ENCODE assay signal across 8 cellular contexts in genomic region chr3:50347187-50347813, GRCh38. TPM values are rescaled to one million over a fixed set of nuclear protein-coding genes. Genes with fewer than 3 reads are reported as not detected.
A peak's percentile ranks its signal among the peaks of the same experiment; 100 is the strongest.
DNase-seq lines count a peak whose midpoint lies in the region; TF ChIP-seq lines count a peak whose summit lies in the region.

No MANE protein-coding gene starts in this region.

- no peak overlapping the region for H2AFZ ChIP-seq in OCI-LY1 (ENCODE audit: low read length)

- H3K9me3 Mint-ChIP-seq in neural crest cell: no peaks in the 10 kb centered on the region
- no peaks in the 10 kb centered on the region for H3K9me3 Mint-ChIP-seq in type B pancreatic cell

- H3K27me3 Mint-ChIP-seq in neural crest cell (ENCODE audit: low read depth) (peaks cover 19% of the 10 kb centered on the region), type B pancreatic cell (peaks cover 30% of the 10 kb centered on the region)

- H3K4me1 Mint-ChIP-seq in neural crest cell (peaks cover 34% of the 10 kb centered on the region), type B pancreatic cell (ENCODE audit: unreplicated experiment) (peaks cover 24% of the 10 kb centered on the region)

- H3K36me3 ChIP-seq in BE2C (peaks cover 9% of the 10 kb centered on the region), HAP-1 (replicated peaks) (peaks cover 21% of the 10 kb centered on the region), OCI-LY1 (ENCODE audit: insufficient read depth, low read length) (peaks cover 18% of the 10 kb centered on the region; the same call in 1 of the 2 replicates)

- H3K27ac ChIP-seq in OCI-LY1 (ENCODE audit: low read depth, low read length, poor library complexity, severe bottlenecking): no peak overlapping the region

- no peaks in the 10 kb centered on the region for H4K20me1 ChIP-seq in OCI-LY1 (ENCODE audit: insufficient read depth, low read length)

- H3K27me3 ChIP-seq in BE2C: no peaks in the 10 kb centered on the region
- no peaks in the 10 kb centered on the region for H3K27me3 ChIP-seq in HAP-1 (ENCODE audit: low read depth)
- H3K27me3 ChIP-seq in OCI-LY1 (ENCODE audit: insufficient read depth, low read length): no peaks in the 10 kb centered on the region

- H3K4me2 ChIP-seq in OCI-LY1 (ENCODE audit: low read length): no peak overlapping the region

- in situ Hi-C loops in HAP-1 (cut with MboI; ENCODE audit: low sequenced_read_pairs): loop anchor here (5.0 kb wide), 1 partner anchor 200 kb away; no protein-coding TSS in a partner anchor

- H3K9me2 ChIP-seq in OCI-LY1 (ENCODE audit: low read depth, low read length): no peaks in the 10 kb centered on the region

- H3K79me2 ChIP-seq in OCI-LY1 (ENCODE audit: insufficient read depth, low read length): no peaks in the 10 kb centered on the region

- peaks cover 3% of the 10 kb centered on the region; the same call in 1 of the 2 replicates for H3K4me1 ChIP-seq in BE2C
- peaks cover 9% of the 10 kb centered on the region for H3K4me1 ChIP-seq in HAP-1
- H3K4me1 ChIP-seq in OCI-LY1 (ENCODE audit: insufficient read depth, low read length, severe bottlenecking): peaks cover 36% of the 10 kb centered on the region

- no peaks in the 10 kb centered on the region for H3K36me3 Mint-ChIP-seq in neural crest cell (ENCODE audit: low read depth)
- no peaks in the 10 kb centered on the region for H3K36me3 Mint-ChIP-seq in type B pancreatic cell

- H3K27ac Mint-ChIP-seq in neural crest cell (ENCODE audit: unreplicated experiment): no peak overlapping the region
- no peak overlapping the region for H3K27ac Mint-ChIP-seq in type B pancreatic cell

- H3K4me3 ChIP-seq in BE2C (ENCODE audit: low read depth, low read length): no peak overlapping the region
- H3K4me3 ChIP-seq in HAP-1: no peak overlapping the region
- no peak overlapping the region for H3K4me3 ChIP-seq in OCI-LY1 (ENCODE audit: low read depth, low read length, poor library complexity, severe bottlenecking)

- H3K4me3 Mint-ChIP-seq in neural crest cell: peak overlapping the region; percentile 84
- H3K4me3 Mint-ChIP-seq in type B pancreatic cell: peak overlapping the region; percentile 60

- no peaks in the 10 kb centered on the region for H3F3A ChIP-seq in OCI-LY1 (ENCODE audit: insufficient read depth, low read length)

- peak; percentile 52 for TF ChIP-seq CTCF in BE2C (IDR thresholded peaks at IDR 0.05; ENCODE audit: low read depth, low read length)
- TF ChIP-seq CTCF in OCI-LY1 (IDR thresholded peaks at IDR 0.05; ENCODE audit: low read length): peak; percentile 49
- peak; percentile 80 for TF ChIP-seq CTCF in neural crest cell (conservative IDR thresholded peaks at IDR 0.05)
- TF ChIP-seq CTCF in type B pancreatic cell (conservative IDR thresholded peaks at IDR 0.05): peak; percentile 82

- DNase-seq in BE2C: peak; percentile 70
- peak; percentile 57 to 83 for DNase-seq in HAP-1 (ENCODE audit: low spot score in 2 of 2)
- DNase-seq in activated CD8-positive, alpha-beta memory T cell treated with anti-CD3 and anti-CD28 coated beads, Interleukin-2, amount 50 U/mL, for 48 hours: peak; percentile 79
- DNase-seq in erythroblast (lab: John Stamatoyannopoulos, UW): peak; percentile 82 to 90
- peak; percentile 71 for DNase-seq in neural crest cell (ENCODE audit: low read depth, low spot score)
- DNase-seq in type B pancreatic cell (ENCODE audit: extremely low spot score, unreplicated experiment): no peak
- no peak for DNase-seq in NCI-H187 treated with DMSO at 0.1 percent for 48 hours (lab: John Stamatoyannopoulos, UW)

- H3K9me3 ChIP-seq in BE2C: no peaks in the 10 kb centered on the region
- no peaks in the 10 kb centered on the region for H3K9me3 ChIP-seq in HAP-1
- H3K9me3 ChIP-seq in OCI-LY1 (ENCODE audit: low read length): no peaks in the 10 kb centered on the region

- no peak overlapping the region for H3K9ac ChIP-seq in OCI-LY1 (ENCODE audit: low read length)

- no peak for TF ChIP-seq POLR2A in erythroblast (IDR thresholded peaks at IDR 0.05; ENCODE audit: low read length)

RNA-seq across cellular contexts. Expression of gene ZMYND10, which starts 1.8 kb away (rescaled TPM):
- 2.0 TPM for polyA plus RNA-seq in BE2C (2012; ENCODE audit: insufficient read depth, insufficient read length, low read depth)
- total RNA-seq in neural crest cell: 2.3 and 2.5 TPM in 2 replicates
- total RNA-seq in type B pancreatic cell (ENCODE audit: low replicate concordance): 1.8 and 13.4 TPM in 2 replicates

RNA-seq across cellular contexts. Expression of gene NPRL2, which starts 3.3 kb away (rescaled TPM):
- 82.1 TPM for polyA plus RNA-seq in BE2C (2012; ENCODE audit: insufficient read depth, insufficient read length, low read depth)
- total RNA-seq in neural crest cell (29.7 and 30.6 TPM in 2 replicates), type B pancreatic cell (ENCODE audit: low replicate concordance) (20.3 and 27.9 TPM in 2 replicates)

RNA-seq across cellular contexts. Expression of gene CYB561D2, which starts 3.4 kb away (rescaled TPM):
- 56.7 TPM for polyA plus RNA-seq in BE2C (2012; ENCODE audit: insufficient read depth, insufficient read length, low read depth)
- total RNA-seq in neural crest cell (11.7 and 12.8 TPM in 2 replicates), type B pancreatic cell (ENCODE audit: low replicate concordance) (10.1 and 15.9 TPM in 2 replicates)

RNA-seq across cellular contexts. Expression of gene RASSF1, which starts 6.7 kb away (rescaled TPM):
- 36.7 TPM for polyA plus RNA-seq in BE2C (2012; ENCODE audit: insufficient read depth, insufficient read length, low read depth)
- total RNA-seq in neural crest cell: 15.1 and 16.8 TPM in 2 replicates
- total RNA-seq in type B pancreatic cell (ENCODE audit: low replicate concordance): 13.7 and 13.8 TPM in 2 replicates

RNA-seq across cellular contexts. Expression of gene TMEM115, which starts 12.0 kb away (rescaled TPM):
- polyA plus RNA-seq in BE2C (2012; ENCODE audit: insufficient read depth, insufficient read length, low read depth): 60.3 TPM
- total RNA-seq in neural crest cell (37.8 and 39.2 TPM in 2 replicates), type B pancreatic cell (ENCODE audit: low replicate concordance) (42.7 and 44.4 TPM in 2 replicates)

Comparison
In these comparisons a context has a peak if more than half of its experiments do, and no peak if none do; other contexts are left out.
1. DNase-seq: peak in BE2C (single experiment), HAP-1 (2 of 2), activated CD8-positive, alpha-beta memory T cell treated with anti-CD3 and anti-CD28 coated beads, Interleukin-2, amount 50 U/mL, for 48 hours (single experiment), erythroblast (2 of 2) and neural crest cell (single experiment); none in type B pancreatic cell (single experiment) and NCI-H187 treated with DMSO at 0.1 percent for 48 hours (single experiment).
2. Peak in every context shown above with its lines, with median percentiles within 50 percentile points of each other: CTCF ChIP-seq.